ENCODE assay signal across 27 cellular contexts in the genomic region with DNA sequence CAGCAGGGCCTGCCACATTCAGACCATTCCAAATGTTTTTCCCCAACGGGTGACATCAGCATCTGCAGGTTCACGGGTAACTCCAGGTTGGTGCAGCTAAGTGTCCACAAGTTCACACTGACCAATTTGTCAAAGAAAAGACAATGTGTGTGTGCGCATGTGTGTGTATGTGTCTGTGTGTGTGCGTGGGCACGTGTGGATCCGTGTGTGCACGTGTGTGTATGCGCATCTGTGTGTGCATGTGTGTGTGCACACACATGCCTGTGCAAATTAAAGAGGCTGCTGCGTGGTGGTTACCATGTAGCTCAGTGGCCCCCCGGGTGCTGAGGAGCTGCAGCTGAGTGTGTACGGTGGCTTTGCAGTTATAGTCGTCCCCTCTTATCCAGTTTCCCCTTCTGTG.
"Had no signal": no experiment of that assay in that cellular context is flagged by ENCODE, and none has a peak within 500 bp of the region (broad histone marks: within the 10 kb centered on the region; RNA-seq: fewer than 3 reads in every experiment).

No MANE protein-coding gene starts in this region.

- H3K4me2 ChIP-seq: neural progenitor cell, smooth muscle cell had no signal

- DNase-seq: naive thymus-derived CD4-positive, alpha-beta T cell; natural killer cell; occipital lobe; pancreas; psoas muscle; right cardiac atrium; spleen; stimulated activated CD4-positive, alpha-beta T cell treated with anti-CD3 and anti-CD28 coated beads, Interleukin-12 subunit alpha, Interleukin-12 subunit beta, amount 100 ng/mL, for 4 hours; stimulated activated CD4-positive, alpha-beta T cell treated with anti-CD3 and anti-CD28 coated beads, Interleukin-1b, Interleukin-23, amount 100 ng/mL, for 48 hours; stimulated activated CD4-positive, alpha-beta T cell treated with anti-CD3 and anti-CD28 coated beads, Interleukin-4, amount 100 ng/mL, for 1 hour; stimulated activated CD4-positive, alpha-beta T cell treated with anti-CD3 and anti-CD28 coated beads, Interleukin-4, amount 100 ng/mL, for 4 hours; stimulated activated CD8-positive, alpha-beta memory T cell treated with anti-CD3 and anti-CD28 coated beads, Interleukin-4, amount 100 ng/mL, for 48 hours; stimulated activated naive CD4-positive, alpha-beta T cell; stimulated activated naive CD8-positive, alpha-beta T cell treated with anti-CD3 and anti-CD28 coated beads, Interleukin-15, amount 100 ng/mL, for 72 hours; stimulated activated naive CD8-positive, alpha-beta T cell treated with anti-CD3 and anti-CD28 coated beads, Interleukin-15, Interleukin-2, amounts not matched to agents 100 U/mL and 50 U/mL, for 24 hours; substantia nigra; testis; tibial artery; transverse colon; upper lobe of right lung; uterus had no signal

- H3K4me3 ChIP-seq: neural progenitor cell, pancreas, psoas muscle, skin epidermis, smooth muscle cell, spleen, suprapubic skin, testis, tibial artery, transverse colon, upper lobe of right lung, uterus had no signal

- H3K36me3 ChIP-seq: neural progenitor cell, pancreas, spleen, suprapubic skin, tibial artery, transverse colon, upper lobe of right lung, uterus had no signal

- H3K9ac ChIP-seq: neural progenitor cell had no signal

- H3K9me3 ChIP-seq: pancreas, psoas muscle, spleen, suprapubic skin, testis, tibial artery, transverse colon, upper lobe of right lung, uterus had no signal

- H3K4me1 ChIP-seq: neural progenitor cell, pancreas, psoas muscle, spleen, suprapubic skin, testis, tibial artery, transverse colon, upper lobe of right lung, uterus had no signal

- H3K27ac ChIP-seq: neural progenitor cell, pancreas, psoas muscle, skin epidermis, spleen, suprapubic skin, testis, tibial artery, transverse colon, upper lobe of right lung, uterus had no signal

- ATAC-seq: naive thymus-derived CD4-positive, alpha-beta T cell; pancreas; psoas muscle; right cardiac atrium; sciatic nerve; stimulated activated memory B cell treated with anti-CD40 and anti-IgM and Interleukin-4, amounts not matched to agents 10 μg/mL and 1 μg/mL and 100 μg/mL, for 72 hours; stimulated activated naive CD8-positive, alpha-beta T cell treated with anti-CD3 and anti-CD28 coated beads, Interleukin-15, amount 100 ng/mL, for 72 hours; stimulated activated naive CD8-positive, alpha-beta T cell treated with anti-CD3 and anti-CD28 coated beads, Interleukin-15, Interleukin-2, amounts not matched to agents 100 U/mL and 50 U/mL, for 24 hours; upper lobe of right lung had no signal

- H3K27me3 ChIP-seq: neural progenitor cell, pancreas, suprapubic skin, testis, transverse colon, upper lobe of right lung, uterus had no signal

- H2AFZ ChIP-seq: neural progenitor cell had no signal
